In genomic region chr3:28308196-28308595, GRCh38 we compare ENCODE assay signal across 23 cellular contexts. TPM values are rescaled to one million over a fixed set of nuclear protein-coding genes. Genes with fewer than 3 reads are reported as not detected.
DNase-seq lines count a peak whose midpoint lies in the region; ATAC-seq and TF ChIP-seq lines count a peak whose summit lies in the region.
"Had no signal": no experiment of that assay in that cellular context is flagged by ENCODE, and none has a peak within 500 bp of the region (broad histone marks: within the 10 kb centered on the region; RNA-seq: fewer than 3 reads in every experiment).

No MANE protein-coding gene starts in this region.

- no peak overlapping the region for H3K4me3 ChIP-seq in mammary epithelial cell (replicated peaks in 1 of 3; ENCODE audit: insufficient read depth in 1 of 3, low read depth in 2 of 3, low read length in 3 of 3)
- H3K4me3 ChIP-seq: ascending aorta, psoas muscle, transverse colon had no signal

- CTCF ChIA-PET in MCF 10A (lab: Yijun Ruan, JAX) (interaction anchor here (0.7 to 1.5 kb wide), 6 partner anchors 9 to 631 kb away, joined by 3 to 4 read pairs (median 3); no protein-coding TSS in a partner anchor), mammary epithelial cell (lab: Charles Lee; ENCODE audit: low non-redundant PET) (no interaction called here)

- H3K4me2 ChIP-seq in mammary epithelial cell (ENCODE audit: insufficient read depth, low read depth, low read length): no peak overlapping the region

- no peaks in the 10 kb centered on the region for H3K9me3 ChIP-seq in mammary epithelial cell (replicated peaks; ENCODE audit: insufficient read depth, low read length)
- H3K9me3 ChIP-seq: ascending aorta, neutrophil, psoas muscle, transverse colon had no signal

- 91% methylated on average over 3 of the region's 3 CpGs for WGBS in mammary epithelial cell (ENCODE audit: low coverage, missing lambda C conversion rate)

- no peak for ATAC-seq in HG03039 (IDR thresholded peaks at IDR 0.05; ENCODE audit: unreplicated experiment)
- ATAC-seq: SK-N-SH treated with all-trans-retinoic acid at 6 μM for 48 hours had no signal

- dilution Hi-C loops in mammary epithelial cell (cut with HindIII; ENCODE audit: low sequenced_read_pairs): no loop called here

- no peak overlapping the region for H3K9ac ChIP-seq in mammary epithelial cell (ENCODE audit: insufficient read depth, low read length)

- no peaks in the 10 kb centered on the region for H3K9me3 Mint-ChIP-seq in MCF 10A (ENCODE audit: unreplicated experiment)
- H3K9me3 Mint-ChIP-seq: activated CD4-positive, alpha-beta T cell treated with anti-CD3 and anti-CD28 coated beads, Interleukin-2, amount 10 ng/mL, durations not matched to agents 7 days and 5 days; memory B cell had no signal

- H3K4me3 Mint-ChIP-seq in MCF 10A (ENCODE audit: unreplicated experiment): no peak overlapping the region
- H3K4me3 Mint-ChIP-seq: activated CD4-positive, alpha-beta T cell treated with anti-CD3 and anti-CD28 coated beads, Interleukin-2, amount 10 ng/mL, durations not matched to agents 7 days and 5 days; memory B cell had no signal

- H4K20me1 ChIP-seq in mammary epithelial cell (ENCODE audit: insufficient read depth, low read length): no peaks in the 10 kb centered on the region

- DNase-seq in MCF 10A (ENCODE audit: unreplicated experiment) (peak; percentile 42), mammary epithelial cell (no peak), OCI-M1 (lab: John Stamatoyannopoulos, UW) (peak; percentile 71), fibroblast of gingiva (ENCODE audit: low read depth) (peak; percentile 57), NCI-H1092 treated with DMSO at 0.1 percent for 48 hours (lab: John Stamatoyannopoulos, UW) (no peak), posterior cingulate gyrus (no peak), OCI-M2 (lab: John Stamatoyannopoulos, UW; ENCODE audit: unreplicated experiment) (no peak)
- DNase-seq: 8988T; activated CD4-positive, alpha-beta T cell treated with anti-CD3 and anti-CD28 coated beads, Interleukin-2, amount 10 ng/mL, durations not matched to agents 7 days and 5 days; activated naive CD4-positive, alpha-beta T cell treated with anti-CD3 and anti-CD28 coated beads, Interleukin-2, amount 50 U/mL, for 16 hours; central memory CD4-positive, alpha-beta T cell; dermis blood vessel endothelial cell; DMS79; NCI-H1436 treated with DMSO at 0.1 percent for 48 hours; NCI-H2171; NCI-H526; psoas muscle; transverse colon had no signal

- in situ Hi-C loops in mammary epithelial cell (cut with MboI; ENCODE audit: low sequenced_read_pairs in 2 of 2): loop anchor here (25.0 kb wide), 1 partner anchor 596 kb away; the partner anchor contains the start of gene EOMES (in 2 of the 2)

- H3K27ac ChIP-seq in mammary epithelial cell (ENCODE audit: insufficient read depth, low read depth, low read length): no peak overlapping the region
- H3K27ac ChIP-seq: ascending aorta, neutrophil, psoas muscle, transverse colon had no signal

- POLR2A ChIA-PET in MCF 10A (lab: Yijun Ruan, JAX): no interaction called here

- H3K27me3 ChIP-seq in mammary epithelial cell (ENCODE audit: insufficient read depth, low read length): no peaks in the 10 kb centered on the region
- H3K27me3 ChIP-seq: ascending aorta, neutrophil, transverse colon had no signal

- no peaks in the 10 kb centered on the region for H3K79me2 ChIP-seq in mammary epithelial cell (ENCODE audit: insufficient read depth, low read length)

- peaks cover 7% of the 10 kb centered on the region for H3K36me3 Mint-ChIP-seq in MCF 10A (ENCODE audit: insufficient read depth, unreplicated experiment)

- no peaks in the 10 kb centered on the region for H3K4me1 Mint-ChIP-seq in MCF 10A (ENCODE audit: insufficient read depth, unreplicated experiment)
- H3K4me1 Mint-ChIP-seq: activated CD4-positive, alpha-beta T cell treated with anti-CD3 and anti-CD28 coated beads, Interleukin-2, amount 10 ng/mL, durations not matched to agents 7 days and 5 days had no signal

- intact Hi-C loops in MCF 10A (cut with micrococcal nuclease): no loop called here
- intact Hi-C loops in mammary epithelial cell (cut with micrococcal nuclease): no loop called here
- intact Hi-C loops in posterior cingulate gyrus (cut with DNase I): no loop called here

- H3K36me3 ChIP-seq in mammary epithelial cell (ENCODE audit: insufficient read depth, low read length): no peaks in the 10 kb centered on the region
- H3K36me3 ChIP-seq: ascending aorta, neutrophil, transverse colon had no signal

- no peaks in the 10 kb centered on the region for H3K4me1 ChIP-seq in mammary epithelial cell (ENCODE audit: insufficient read depth, low read length)
- H3K4me1 ChIP-seq: ascending aorta, psoas muscle, transverse colon had no signal

- no TSS peak for BruUV-seq in MCF 10A (replicated peaks; lab: Mats Ljungman, UMichigan)
- no TSS peak for BruUV-seq in mammary epithelial cell (replicated peaks; lab: Mats Ljungman, UMichigan)

- no peaks in the 10 kb centered on the region for H3K27me3 Mint-ChIP-seq in MCF 10A (ENCODE audit: insufficient read depth, unreplicated experiment)
- H3K27me3 Mint-ChIP-seq: activated CD4-positive, alpha-beta T cell treated with anti-CD3 and anti-CD28 coated beads, Interleukin-2, amount 10 ng/mL, durations not matched to agents 7 days and 5 days; memory B cell had no signal

- H3K27ac Mint-ChIP-seq in MCF 10A (ENCODE audit: low read depth, unreplicated experiment): no peak overlapping the region
- H3K27ac Mint-ChIP-seq: activated CD4-positive, alpha-beta T cell treated with anti-CD3 and anti-CD28 coated beads, Interleukin-2, amount 10 ng/mL, durations not matched to agents 7 days and 5 days; memory B cell had no signal

- TF ChIP-seq CTCF in MCF 10A (IDR thresholded peaks at IDR 0.05; ENCODE audit: unreplicated experiment) (no peak), mammary epithelial cell (conservative IDR thresholded peaks at IDR 0.05 in 1 of 2, IDR thresholded peaks at IDR 0.05 in 1 of 2; ENCODE audit: extremely low read depth in 1 of 2, insufficient read depth in 1 of 2, low read depth in 1 of 2, low read length in 2 of 2) (no peak)

- no peak overlapping the region for H2AFZ ChIP-seq in mammary epithelial cell (ENCODE audit: low read depth, low read length)

RNA-seq across cellular contexts. Expression of gene ZCWPW2, which starts 40.3 kb away (rescaled TPM):
- 0.77 and 1.0 TPM in 2 replicates for total RNA-seq in MCF 10A (2022)
- total RNA-seq in mammary epithelial cell: under 1 TPM in 1 of 2 donors, not detected in 1; 0.17 TPM
- 0.11 TPM for polyA plus RNA-seq in mammary epithelial cell
- polyA minus RNA-seq in mammary epithelial cell: not detected
- total RNA-seq: ascending aorta, dermis blood vessel endothelial cell had no signal

RNA-seq across cellular contexts. Expression of gene AZI2, which starts 40.4 kb away (rescaled TPM):
- total RNA-seq in MCF 10A (2022) (140 and 177 TPM in 2 replicates), mammary epithelial cell (10 to 100 TPM; 77.2 to 80.8 TPM)
- polyA plus RNA-seq in mammary epithelial cell: 54.8 TPM
- polyA minus RNA-seq in mammary epithelial cell: 8.0 TPM

Comparison
In these comparisons a context has a peak if more than half of its experiments do, and no peak if none do; other contexts are left out.
1. DNase-seq: peak in MCF 10A (single experiment), OCI-M1 (single experiment) and fibroblast of gingiva (single experiment); none in mammary epithelial cell (single experiment), NCI-H1092 treated with DMSO at 0.1 percent for 48 hours (single experiment), posterior cingulate gyrus (0 of 10) and OCI-M2 (single experiment).